22 cellular contexts compared by ENCODE assay signal in genomic region chr12:21913823-21914222, GRCh38. TPM values are rescaled to one million over a fixed set of nuclear protein-coding genes. Genes with fewer than 3 reads are reported as not detected.
"Had no signal": no experiment of that assay in that cellular context is flagged by ENCODE, and none has a peak within 500 bp of the region (broad histone marks: within the 10 kb centered on the region; RNA-seq: fewer than 3 reads in every experiment).

No MANE protein-coding gene starts in this region.

- H3K9me3 ChIP-seq: body of pancreas, sigmoid colon, tibial nerve had no signal

- DNase-seq: activated CD4-positive, alpha-beta memory T cell treated with anti-CD3 and anti-CD28 coated beads, Interleukin-2, amount 10 ng/mL, durations not matched to agents 7 days and 5 days; activated CD4-positive, alpha-beta T cell treated with anti-CD3 and anti-CD28 coated beads for 48 hours; activated CD4-positive, CD25-positive, alpha-beta regulatory T cell; activated CD8-positive, alpha-beta memory T cell treated with anti-CD3 and anti-CD28 coated beads, Interleukin-2, amount 10 ng/mL, durations not matched to agents 7 days and 5 days; activated naive CD4-positive, alpha-beta T cell; activated naive CD8-positive, alpha-beta T cell treated with anti-CD3 and anti-CD28 coated beads for 36 hours; body of pancreas; cortex of kidney; foreskin keratinocyte; glutamatergic neuron; hypothalamus; pancreas; sigmoid colon; stimulated activated CD4-positive, alpha-beta T cell treated with anti-CD3 and anti-CD28 coated beads, Interleukin-2, amount 100 ng/mL, for 24 hours; stimulated activated naive CD4-positive, alpha-beta T cell treated with Interleukin-2 at 50 U/mL for 16 hours; T1000 had no signal

- H3K4me3 Mint-ChIP-seq: activated CD4-positive, alpha-beta memory T cell treated with anti-CD3 and anti-CD28 coated beads, Interleukin-2, amount 10 ng/mL, durations not matched to agents 7 days and 5 days; activated CD8-positive, alpha-beta memory T cell treated with anti-CD3 and anti-CD28 coated beads, Interleukin-2, amount 10 ng/mL, durations not matched to agents 7 days and 5 days; activated naive CD8-positive, alpha-beta T cell treated with anti-CD3 and anti-CD28 coated beads for 36 hours; activated T-helper 17 cell treated with anti-CD3 and anti-CD28 coated beads, Interleukin-2, amount 50 U/mL, for 72 hours; memory B cell had no signal

- H3K27ac ChIP-seq: body of pancreas, foreskin keratinocyte, pancreas, sigmoid colon had no signal

- H3K9me3 Mint-ChIP-seq: activated CD4-positive, alpha-beta memory T cell treated with anti-CD3 and anti-CD28 coated beads, Interleukin-2, amount 10 ng/mL, durations not matched to agents 7 days and 5 days; activated naive CD8-positive, alpha-beta T cell treated with anti-CD3 and anti-CD28 coated beads for 36 hours; activated T-helper 17 cell treated with anti-CD3 and anti-CD28 coated beads, Interleukin-2, amount 50 U/mL, for 72 hours had no signal

- ATAC-seq: activated CD8-positive, alpha-beta memory T cell treated with anti-CD3 and anti-CD28 coated beads, Interleukin-2, amount 10 ng/mL, durations not matched to agents 7 days and 5 days; activated T-helper 17 cell treated with anti-CD3 and anti-CD28 coated beads, Interleukin-2, amount 50 U/mL, for 72 hours; body of pancreas; esophagus mucosa; foreskin keratinocyte; pancreas had no signal

- H3K36me3 Mint-ChIP-seq: activated CD8-positive, alpha-beta memory T cell treated with anti-CD3 and anti-CD28 coated beads, Interleukin-2, amount 10 ng/mL, durations not matched to agents 7 days and 5 days; activated naive CD8-positive, alpha-beta T cell treated with anti-CD3 and anti-CD28 coated beads for 36 hours; memory B cell had no signal

- H3K4me1 Mint-ChIP-seq: activated CD4-positive, alpha-beta memory T cell treated with anti-CD3 and anti-CD28 coated beads, Interleukin-2, amount 10 ng/mL, durations not matched to agents 7 days and 5 days; activated CD8-positive, alpha-beta memory T cell treated with anti-CD3 and anti-CD28 coated beads, Interleukin-2, amount 10 ng/mL, durations not matched to agents 7 days and 5 days; activated naive CD8-positive, alpha-beta T cell treated with anti-CD3 and anti-CD28 coated beads for 36 hours; activated T-helper 17 cell treated with anti-CD3 and anti-CD28 coated beads, Interleukin-2, amount 50 U/mL, for 72 hours; memory B cell had no signal

- H3K4me3 ChIP-seq: body of pancreas, pancreas, sigmoid colon, tibial nerve had no signal

- H3K27me3 ChIP-seq: body of pancreas, foreskin keratinocyte, pancreas, sigmoid colon, tibial nerve had no signal

- H3K4me1 ChIP-seq: foreskin keratinocyte, pancreas, sigmoid colon, tibial nerve had no signal

- H3K36me3 ChIP-seq: pancreas, tibial nerve had no signal

- H3K27ac Mint-ChIP-seq: activated CD4-positive, alpha-beta memory T cell treated with anti-CD3 and anti-CD28 coated beads, Interleukin-2, amount 10 ng/mL, durations not matched to agents 7 days and 5 days; activated CD8-positive, alpha-beta memory T cell treated with anti-CD3 and anti-CD28 coated beads, Interleukin-2, amount 10 ng/mL, durations not matched to agents 7 days and 5 days; activated naive CD8-positive, alpha-beta T cell treated with anti-CD3 and anti-CD28 coated beads for 36 hours; activated T-helper 17 cell treated with anti-CD3 and anti-CD28 coated beads, Interleukin-2, amount 50 U/mL, for 72 hours; memory B cell had no signal

RNA-seq across cellular contexts. Expression of gene ABCC9, which starts 27.4 kb away (rescaled TPM):
- total RNA-seq: activated CD4-positive, alpha-beta memory T cell treated with anti-CD3 and anti-CD28 coated beads, Interleukin-2, amount 10 ng/mL, durations not matched to agents 7 days and 5 days; activated naive CD8-positive, alpha-beta T cell treated with anti-CD3 and anti-CD28 coated beads for 36 hours; pulmonary artery endothelial cell; T-helper 1 cell treated with Interleukin-12 subunit alpha and Interleukin-12 subunit beta and Interleukin-4 antibody, amounts not matched to agents 30 ng/mL and 1 ng/mL, for 36 hours had no signal
